In genomic region chr20:59047938-59048680, GRCh38 we compare ENCODE assay signal across 15 cellular contexts. TPM values are rescaled to one million over a fixed set of nuclear protein-coding genes. Genes with fewer than 3 reads are reported as not detected.
A peak's percentile ranks its signal among the peaks of the same experiment; 100 is the strongest.
DNase-seq lines count a peak whose midpoint lies in the region; FAIRE-seq and TF ChIP-seq lines count a peak whose summit lies in the region.
"Had no signal": no experiment of that assay in that cellular context is flagged by ENCODE, and none has a peak within 500 bp of the region (broad histone marks: within the 10 kb centered on the region; RNA-seq: fewer than 3 reads in every experiment).

No MANE protein-coding gene starts in this region.

- H3K36me3 Mint-ChIP-seq in astrocyte (ENCODE audit: low read depth, unreplicated experiment), result no peaks in the 10 kb centered on the region

- H3K4me3 Mint-ChIP-seq in astrocyte (ENCODE audit: unreplicated experiment), result peak overlapping the region; percentile 41

- FAIRE-seq in astrocyte (lab: Jason Lieb, UNC), result no peak

- H3K4me2 ChIP-seq in astrocyte (ENCODE audit: low read length) (peak overlapping the region; percentile 41), mesenchymal stem cell (ENCODE audit: low read length, poor library complexity, severe bottlenecking) (no peak overlapping the region)

- 79% methylated on average over 5 of the region's 5 CpGs for WGBS in mesenchymal stem cell

- POLR2A ChIA-PET in HEK293T (lab: Yijun Ruan, JAX), result no interaction called here

- DNase-seq in DMS53 (lab: John Stamatoyannopoulos, UW), result peak; percentile 32
- no peak for DNase-seq in DMS53 treated with DMSO at 0.1 percent for 48 hours (lab: John Stamatoyannopoulos, UW; ENCODE audit: unreplicated experiment)
- peak; percentile 50 for DNase-seq in HCEC 1CT
- peak; percentile 61 for DNase-seq in astrocyte (ENCODE audit: low read depth)
- DNase-seq in mesenchymal stem cell, result peak; percentile 67
- DNase-seq in SKM-1 (lab: John Stamatoyannopoulos, UW; ENCODE audit: unreplicated experiment), result no peak
- no peak for DNase-seq in HEK293T (ENCODE audit: extremely low spot score)
- DNase-seq in GM19240 (ENCODE audit: insufficient read length, low spot score), result no peak
- DNase-seq: aorta, esophagus squamous epithelium, NCI-H2081 treated with DMSO at 0.1 percent for 48 hours, RPMI8226 had no signal

- no peaks in the 10 kb centered on the region for H3K79me2 ChIP-seq in astrocyte (ENCODE audit: insufficient read depth, low read length)

- H3K9me3 Mint-ChIP-seq in astrocyte (ENCODE audit: unreplicated experiment), result peaks cover 2% of the 10 kb centered on the region

- H4K8ac ChIP-seq in mesenchymal stem cell (ENCODE audit: low read length), result no peak overlapping the region

- peaks cover 6% of the 10 kb centered on the region for H3K27me3 Mint-ChIP-seq in astrocyte (ENCODE audit: low read depth, unreplicated experiment)

- H3K4me1 ChIP-seq in astrocyte (ENCODE audit: insufficient read depth, low read length) (no peaks in the 10 kb centered on the region), mesenchymal stem cell (ENCODE audit: control insufficient read depth, insufficient read depth, low read depth, low read length) (peaks cover 2% of the 10 kb centered on the region)

- H3K36me3 ChIP-seq in astrocyte (ENCODE audit: insufficient read depth, low read length) (no peaks in the 10 kb centered on the region), mesenchymal stem cell (ENCODE audit: control insufficient read depth in 1 of 2, insufficient read depth in 2 of 2, low read depth in 1 of 2, low read length in 2 of 2) (no peaks in the 10 kb centered on the region)
- H3K36me3 ChIP-seq: esophagus squamous epithelium, neutrophil had no signal

- peak overlapping the region; percentile 59 for H3K27ac Mint-ChIP-seq in astrocyte (ENCODE audit: unreplicated experiment)

- no peak overlapping the region for H4K91ac ChIP-seq in mesenchymal stem cell (ENCODE audit: low read length)

- H3K14ac ChIP-seq in mesenchymal stem cell (ENCODE audit: low read length in 2 of 2), result no peak overlapping the region

- peaks cover 10% of the 10 kb centered on the region for H3K4me1 Mint-ChIP-seq in astrocyte (ENCODE audit: low read depth, unreplicated experiment)

- H3K9me3 ChIP-seq in astrocyte (ENCODE audit: insufficient read depth, low read depth, low read length), result no peaks in the 10 kb centered on the region
- H3K9me3 ChIP-seq in mesenchymal stem cell (ENCODE audit: control insufficient read depth, low read length), result no peaks in the 10 kb centered on the region
- H3K9me3 ChIP-seq: esophagus squamous epithelium, neutrophil had no signal

- no peak overlapping the region for H3K4me3 ChIP-seq in astrocyte (ENCODE audit: insufficient read depth, low read depth, low read length)
- H3K4me3 ChIP-seq in mesenchymal stem cell (ENCODE audit: insufficient read depth in 1 of 2, low read depth in 1 of 2, low read length in 2 of 2), result peak overlapping the region in 1 of 2 experiments; percentile 73
- H3K4me3 ChIP-seq: esophagus squamous epithelium had no signal

- no peak overlapping the region for H2BK12ac ChIP-seq in mesenchymal stem cell (ENCODE audit: low read length in 2 of 2)

- H2BK120ac ChIP-seq in mesenchymal stem cell (ENCODE audit: low read depth, low read length), result no peak overlapping the region

- no peak overlapping the region for H3K18ac ChIP-seq in mesenchymal stem cell (ENCODE audit: low read depth in 1 of 2, low read length in 2 of 2)

- H3K4ac ChIP-seq in mesenchymal stem cell (ENCODE audit: low read depth in 1 of 2, low read length in 2 of 2), result no peak overlapping the region

- no peak for TF ChIP-seq CTCF in astrocyte (IDR thresholded peaks at IDR 0.05; ENCODE audit: insufficient read depth, low read depth, low read length)

- no peak overlapping the region for H2AFZ ChIP-seq in astrocyte (ENCODE audit: low read depth, low read length)
- no peak overlapping the region for H2AFZ ChIP-seq in mesenchymal stem cell (ENCODE audit: low read depth, low read length)

- H3K27me3 ChIP-seq in astrocyte (ENCODE audit: insufficient read depth, low read length) (peaks cover 13% of the 10 kb centered on the region), mesenchymal stem cell (ENCODE audit: control insufficient read depth in 1 of 2, insufficient read depth in 1 of 2, low read length in 2 of 2) (peaks cover 7 to 13% of the 10 kb centered on the region in 2 experiments)

- no peak overlapping the region for H3K27ac ChIP-seq in astrocyte (ENCODE audit: low read depth, low read length)
- H3K27ac ChIP-seq in mesenchymal stem cell (ENCODE audit: low read length, poor library complexity, severe bottlenecking), result no peak overlapping the region
- H3K27ac ChIP-seq: 22Rv1, esophagus squamous epithelium, neutrophil had no signal

- no peak overlapping the region for H2BK15ac ChIP-seq in mesenchymal stem cell (ENCODE audit: low read depth, poor library complexity, severe bottlenecking)

- no peak overlapping the region for H2AK5ac ChIP-seq in mesenchymal stem cell (ENCODE audit: low read length, severe bottlenecking)

- H3K9ac ChIP-seq in astrocyte (ENCODE audit: low read length) (no peak overlapping the region), mesenchymal stem cell (ENCODE audit: low read length) (peak overlapping the region; percentile 60)

- H4K20me1 ChIP-seq in astrocyte (ENCODE audit: insufficient read depth, low read length), result no peaks in the 10 kb centered on the region

- CTCF ChIA-PET in HEK293T (lab: Yijun Ruan, JAX), result no interaction called here

- no peak overlapping the region for H2BK5ac ChIP-seq in mesenchymal stem cell (ENCODE audit: low read depth, low read length, poor library complexity, severe bottlenecking)

- no peak overlapping the region for H3K23ac ChIP-seq in mesenchymal stem cell (ENCODE audit: low read length in 2 of 2)

- no peaks in the 10 kb centered on the region for H3K79me1 ChIP-seq in mesenchymal stem cell (replicated peaks; ENCODE audit: low read length, poor library complexity, severe bottlenecking)

TF ChIP-seq in HEK293T, 16 proteins besides CTCF, POLR2A, EP300 and RAD21:
- TF ChIP-seq L3MBTL2 (conservative IDR thresholded peaks at IDR 0.05) (no peak), FOXK2 (IDR thresholded peaks at IDR 0.05) (no peak), ARNT (IDR thresholded peaks at IDR 0.05) (no peak), ELF4 (IDR thresholded peaks at IDR 0.05) (no peak), LEF1 (IDR thresholded peaks at IDR 0.05; ENCODE audit: borderline replicate concordance) (no peak), BHLHE40 (IDR thresholded peaks at IDR 0.05; ENCODE audit: borderline replicate concordance) (no peak), PKNOX1 (IDR thresholded peaks at IDR 0.05) (no peak), SUZ12 (IDR thresholded peaks at IDR 0.05) (no peak), FOXA1 (IDR thresholded peaks at IDR 0.05) (no peak), SP1 (IDR thresholded peaks at IDR 0.05) (no peak), NFRKB (IDR thresholded peaks at IDR 0.05) (no peak), CTBP1 (IDR thresholded peaks at IDR 0.05; ENCODE audit: borderline replicate concordance) (no peak), HDGF (IDR thresholded peaks at IDR 0.05; ENCODE audit: borderline replicate concordance) (no peak), ZNF384 (IDR thresholded peaks at IDR 0.05) (no peak), FOXM1 (IDR thresholded peaks at IDR 0.05; ENCODE audit: borderline replicate concordance) (no peak), TARDBP (IDR thresholded peaks at IDR 0.05) (no peak)

RNA-seq across cellular contexts. Expression of gene PRELID3B, which starts 5.5 kb away (rescaled TPM):
- total RNA-seq in astrocyte, result 55.1 and 68.8 TPM in 2 replicates
- 16.4 TPM for polyA plus RNA-seq in mesenchymal stem cell (2013, experiment 1 of 2)
- 17.4 TPM for polyA plus RNA-seq in mesenchymal stem cell (2013, experiment 2 of 2)

RNA-seq across cellular contexts. Expression of gene ATP5F1E, which starts 16.0 kb away (rescaled TPM):
- total RNA-seq in astrocyte, result 91.0 and 94.4 TPM in 2 replicates
- 110 TPM for polyA plus RNA-seq in mesenchymal stem cell (2013, experiment 1 of 2)
- polyA plus RNA-seq in mesenchymal stem cell (2013, experiment 2 of 2), result 119 TPM

RNA-seq across cellular contexts. Expression of gene TUBB1, which starts 28.9 kb away (rescaled TPM):
- total RNA-seq in astrocyte, result not detected in 2 replicates
- polyA plus RNA-seq in mesenchymal stem cell (2013, experiment 1 of 2), result not detected
- not detected for polyA plus RNA-seq in mesenchymal stem cell (2013, experiment 2 of 2)
- total RNA-seq: kidney epithelial cell had no signal
- polyA plus RNA-seq: aorta had no signal

RNA-seq across cellular contexts. Expression of gene CTSZ, which starts 41.1 kb away (rescaled TPM):
- 112 and 126 TPM in 2 replicates for total RNA-seq in astrocyte
- polyA plus RNA-seq in mesenchymal stem cell (2013, experiment 1 of 2), result 117 TPM
- polyA plus RNA-seq in mesenchymal stem cell (2013, experiment 2 of 2), result 116 TPM

Comparison
In these comparisons a context has a peak if more than half of its experiments do, and no peak if none do; other contexts are left out.
1. DNase-seq: peak in DMS53 (single experiment), HCEC 1CT (single experiment), astrocyte (single experiment) and mesenchymal stem cell (single experiment); none in DMS53 treated with DMSO at 0.1 percent for 48 hours (single experiment), SKM-1 (single experiment), HEK293T (single experiment) and GM19240 (single experiment).